ENCODE assay signal across 23 cellular contexts in genomic region chr12:114294303-114294685, GRCh38.
"Had no signal": no experiment of that assay in that cellular context is flagged by ENCODE, and none has a peak within 500 bp of the region (broad histone marks: within the 10 kb centered on the region; RNA-seq: fewer than 3 reads in every experiment).

No MANE protein-coding gene starts in this region.

- DNase-seq: activated CD4-positive, alpha-beta T cell treated with anti-CD3 and anti-CD28 coated beads for 1 hour; activated CD4-positive, alpha-beta T cell treated with anti-CD3 and anti-CD28 coated beads, Interleukin-2, amount 50 U/mL, for 1 hour; activated CD8-positive, alpha-beta T cell treated with anti-CD3 and anti-CD28 coated beads, Interleukin-2, amount 10 ng/mL, durations not matched to agents 7 days and 5 days; activated gamma-delta T cell treated with Interleukin-2 at 50 U/mL for 16 hours; activated T-cell treated with anti-CD3 and anti-CD28 coated beads, Interleukin-2, amount 50 U/mL, for 1 hour; central memory CD4-positive, alpha-beta T cell; dermis blood vessel endothelial cell; effector CD8-positive, alpha-beta T cell; erythroblast; gastrocnemius medialis; hippocampal formation; left ventricle myocardium superior; mammary epithelial cell; midbrain; natural killer cell; sigmoid colon; stimulated activated CD4-positive, alpha-beta T cell treated with anti-CD3 and anti-CD28 coated beads, Interleukin-4, amount 100 ng/mL, for 1 hour; stimulated activated naive CD4-positive, alpha-beta T cell had no signal

- H3K36me3 Mint-ChIP-seq: activated naive CD4-positive, alpha-beta T cell treated with anti-CD3 and anti-CD28 coated beads, Interleukin-2, amount 50 U/mL, for 72 hours; natural killer cell; type B pancreatic cell had no signal

- H3K36me3 ChIP-seq: ascending aorta, gastrocnemius medialis, sigmoid colon, thoracic aorta, vagina had no signal

- H3K27ac Mint-ChIP-seq: activated CD8-positive, alpha-beta T cell treated with anti-CD3 and anti-CD28 coated beads, Interleukin-2, amount 10 ng/mL, durations not matched to agents 7 days and 5 days; activated naive CD4-positive, alpha-beta T cell treated with anti-CD3 and anti-CD28 coated beads, Interleukin-2, amount 50 U/mL, for 72 hours; natural killer cell; type B pancreatic cell had no signal

- ATAC-seq: activated CD8-positive, alpha-beta T cell treated with anti-CD3 and anti-CD28 coated beads, Interleukin-2, amount 10 ng/mL, durations not matched to agents 7 days and 5 days; activated naive CD4-positive, alpha-beta T cell treated with anti-CD3 and anti-CD28 coated beads, Interleukin-2, amount 50 U/mL, for 72 hours; gastrocnemius medialis; left ventricle myocardium superior; natural killer cell had no signal

- H3K27ac ChIP-seq: ascending aorta, gastrocnemius medialis, sigmoid colon, thoracic aorta, vagina had no signal

- H3K9me3 ChIP-seq: gastrocnemius medialis, thoracic aorta, vagina had no signal

- H3K27me3 ChIP-seq: ascending aorta, gastrocnemius medialis, sigmoid colon, vagina had no signal

- H3K4me1 ChIP-seq: ascending aorta, gastrocnemius medialis, sigmoid colon, vagina had no signal

- H3K4me3 Mint-ChIP-seq: activated CD8-positive, alpha-beta T cell treated with anti-CD3 and anti-CD28 coated beads, Interleukin-2, amount 10 ng/mL, durations not matched to agents 7 days and 5 days; natural killer cell; type B pancreatic cell had no signal

- H3K4me3 ChIP-seq: ascending aorta, gastrocnemius medialis, sigmoid colon, thoracic aorta, vagina had no signal

- H3K9me3 Mint-ChIP-seq: activated naive CD4-positive, alpha-beta T cell treated with anti-CD3 and anti-CD28 coated beads, Interleukin-2, amount 50 U/mL, for 72 hours; natural killer cell; type B pancreatic cell had no signal

- H3K4me1 Mint-ChIP-seq: natural killer cell had no signal
